In genomic region chr5:102797485-102797884, GRCh38 we compare ENCODE assay signal across 21 cellular contexts. TPM values are rescaled to one million over a fixed set of nuclear protein-coding genes. Genes with fewer than 3 reads are reported as not detected.
DNase-seq lines count a peak whose midpoint lies in the region; ATAC-seq and TF ChIP-seq lines count a peak whose summit lies in the region.
"Had no signal": no experiment of that assay in that cellular context is flagged by ENCODE, and none has a peak within 500 bp of the region (broad histone marks: within the 10 kb centered on the region; RNA-seq: fewer than 3 reads in every experiment).

No MANE protein-coding gene starts in this region.

- no peak for TF ChIP-seq CTCF in heart right ventricle (IDR thresholded peaks at IDR 0.05)

- H3K36me3 ChIP-seq in heart right ventricle (no peaks in the 10 kb centered on the region), skeletal muscle tissue (ENCODE audit: control insufficient read depth in 3 of 3, insufficient read depth in 3 of 3, low read length in 3 of 3) (no peaks in the 10 kb centered on the region)
- H3K36me3 ChIP-seq: SJCRH30 had no signal

- intact Hi-C loops in heart right ventricle (cut with DNase I): loop anchor here in 4 of 10 donors (5.0 kb wide), 1 partner anchor 70 kb away; no protein-coding TSS in a partner anchor
- intact Hi-C loops in Right ventricle myocardium inferior (cut with DNase I): loop anchor here (2.0 kb wide), 1 partner anchor 67 kb away; no protein-coding TSS in a partner anchor

- H3K27ac ChIP-seq in heart right ventricle: peak overlapping the region in 6 of 10 donors; percentile 36 to 79 (median 70)
- peak overlapping the region; percentile 81 for H3K27ac ChIP-seq in skeletal muscle tissue (ENCODE audit: low read depth, low read length)
- H3K27ac ChIP-seq: GM23248, KMS-11, SJCRH30 had no signal

- DNase-seq in DMS53 (lab: John Stamatoyannopoulos, UW) (peak; percentile 53), DMS53 treated with DMSO at 0.1 percent for 48 hours (lab: John Stamatoyannopoulos, UW; ENCODE audit: unreplicated experiment) (no peak), heart right ventricle (no peak), Right ventricle myocardium inferior (ENCODE audit: missing footprints) (no peak), NCI-H748 treated with DMSO at 0.1 percent for 48 hours (lab: John Stamatoyannopoulos, UW) (peak; percentile 68), NCI-H1694 (lab: John Stamatoyannopoulos, UW) (no peak)
- DNase-seq: 8988T; AML-193; C1 segment of cervical spinal cord; CD8-positive, alpha-beta T cell; GM23248; NCI-H1694 treated with DMSO at 0.1 percent for 48 hours; NCI-H2081 treated with DMSO at 0.1 percent for 48 hours; NCI-H226; SJCRH30; T-cell had no signal

- ATAC-seq in heart right ventricle: no peak
- ATAC-seq in Right ventricle myocardium inferior: no peak
- no peak for ATAC-seq in GM21717 (IDR thresholded peaks at IDR 0.05; ENCODE audit: unreplicated experiment)
- ATAC-seq: CD8-positive, alpha-beta T cell; HCT116; Panc1; T-cell had no signal

- no peaks in the 10 kb centered on the region for H3K9me3 ChIP-seq in heart right ventricle
- no peaks in the 10 kb centered on the region for H3K9me3 ChIP-seq in skeletal muscle tissue (ENCODE audit: control insufficient read depth in 3 of 3, low read length in 3 of 3)
- H3K9me3 ChIP-seq: SJCRH30 had no signal

- 52 to 68% methylated on average over 1 of the region's 1 CpG for WGBS in heart right ventricle, 2 donors

- H3K4me3 ChIP-seq in heart right ventricle: no peak overlapping the region
- H3K4me3 ChIP-seq in skeletal muscle tissue (ENCODE audit: low read length in 3 of 3): no peak overlapping the region
- H3K4me3 ChIP-seq: GM23248, SJCRH30 had no signal

- no peak overlapping the region for H3K9ac ChIP-seq in skeletal muscle tissue (ENCODE audit: low read depth in 1 of 3, low read length in 3 of 3)
- H3K9ac ChIP-seq: GM23248, KMS-11 had no signal

- H3K27me3 ChIP-seq in heart right ventricle (no peaks in the 10 kb centered on the region), skeletal muscle tissue (ENCODE audit: control insufficient read depth in 3 of 3, insufficient read depth in 3 of 3, low read length in 3 of 3) (no peaks in the 10 kb centered on the region)
- H3K27me3 ChIP-seq: SJCRH30 had no signal

- H3K4me1 ChIP-seq in heart right ventricle (peaks cover 0 to 81% (median 58%) of the 10 kb centered on the region in 9 donors), skeletal muscle tissue (ENCODE audit: control insufficient read depth in 3 of 3, insufficient read depth in 3 of 3, low read length in 3 of 3) (peaks cover 10 to 30% (median 20%) of the 10 kb centered on the region in 3 donors)

RNA-seq across cellular contexts. Expression of gene PAM, which starts 42.4 kb away (rescaled TPM):
- total RNA-seq in heart right ventricle: 1,000 to 10,000 TPM in 8 of 10 donors, 100 to 1,000 TPM in 2; 917 to 1,485 (median 1,108) TPM
- 100 to 1,000 TPM; 488 to 515 TPM for polyA plus RNA-seq in heart right ventricle
- total RNA-seq in Right ventricle myocardium inferior: 959 TPM
- total RNA-seq in skeletal muscle tissue: 95.5 TPM

Comparison
In these comparisons a context has a peak if more than half of its experiments do, and no peak if none do; other contexts are left out.
1. DNase-seq: peak in DMS53 (single experiment) and NCI-H748 treated with DMSO at 0.1 percent for 48 hours (single experiment); none in DMS53 treated with DMSO at 0.1 percent for 48 hours (single experiment), heart right ventricle (0 of 2), Right ventricle myocardium inferior (single experiment) and NCI-H1694 (single experiment).